ENCODE assay signal across 1 cellular context in the genomic region with DNA sequence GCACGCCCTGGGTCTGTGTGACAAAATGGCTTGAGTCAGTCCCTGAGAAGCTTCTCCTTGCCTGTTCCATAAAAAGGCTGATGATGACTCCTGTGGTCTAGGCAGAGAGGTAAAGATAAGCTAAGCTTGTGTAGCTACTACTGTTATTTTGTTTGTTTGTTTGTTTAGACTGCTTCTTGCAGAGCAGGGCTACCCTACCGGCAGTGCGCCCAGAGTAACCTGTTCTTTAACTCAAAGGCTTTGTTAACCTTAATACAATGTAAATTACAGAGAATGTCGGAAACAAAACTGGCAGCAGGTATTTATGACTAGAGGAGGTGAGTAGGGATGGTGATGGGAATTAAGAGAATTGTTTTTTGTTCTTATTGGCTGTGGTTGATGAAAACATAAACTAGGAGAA.
TF ChIP-seq lines count a peak whose summit lies in the region.

No MANE protein-coding gene starts in this region.

TF ChIP-seq in GM23338, 12 proteins besides CTCF, POLR2A, EP300 and RAD21 (continued from another document):
- TF ChIP-seq, protein P1, sequence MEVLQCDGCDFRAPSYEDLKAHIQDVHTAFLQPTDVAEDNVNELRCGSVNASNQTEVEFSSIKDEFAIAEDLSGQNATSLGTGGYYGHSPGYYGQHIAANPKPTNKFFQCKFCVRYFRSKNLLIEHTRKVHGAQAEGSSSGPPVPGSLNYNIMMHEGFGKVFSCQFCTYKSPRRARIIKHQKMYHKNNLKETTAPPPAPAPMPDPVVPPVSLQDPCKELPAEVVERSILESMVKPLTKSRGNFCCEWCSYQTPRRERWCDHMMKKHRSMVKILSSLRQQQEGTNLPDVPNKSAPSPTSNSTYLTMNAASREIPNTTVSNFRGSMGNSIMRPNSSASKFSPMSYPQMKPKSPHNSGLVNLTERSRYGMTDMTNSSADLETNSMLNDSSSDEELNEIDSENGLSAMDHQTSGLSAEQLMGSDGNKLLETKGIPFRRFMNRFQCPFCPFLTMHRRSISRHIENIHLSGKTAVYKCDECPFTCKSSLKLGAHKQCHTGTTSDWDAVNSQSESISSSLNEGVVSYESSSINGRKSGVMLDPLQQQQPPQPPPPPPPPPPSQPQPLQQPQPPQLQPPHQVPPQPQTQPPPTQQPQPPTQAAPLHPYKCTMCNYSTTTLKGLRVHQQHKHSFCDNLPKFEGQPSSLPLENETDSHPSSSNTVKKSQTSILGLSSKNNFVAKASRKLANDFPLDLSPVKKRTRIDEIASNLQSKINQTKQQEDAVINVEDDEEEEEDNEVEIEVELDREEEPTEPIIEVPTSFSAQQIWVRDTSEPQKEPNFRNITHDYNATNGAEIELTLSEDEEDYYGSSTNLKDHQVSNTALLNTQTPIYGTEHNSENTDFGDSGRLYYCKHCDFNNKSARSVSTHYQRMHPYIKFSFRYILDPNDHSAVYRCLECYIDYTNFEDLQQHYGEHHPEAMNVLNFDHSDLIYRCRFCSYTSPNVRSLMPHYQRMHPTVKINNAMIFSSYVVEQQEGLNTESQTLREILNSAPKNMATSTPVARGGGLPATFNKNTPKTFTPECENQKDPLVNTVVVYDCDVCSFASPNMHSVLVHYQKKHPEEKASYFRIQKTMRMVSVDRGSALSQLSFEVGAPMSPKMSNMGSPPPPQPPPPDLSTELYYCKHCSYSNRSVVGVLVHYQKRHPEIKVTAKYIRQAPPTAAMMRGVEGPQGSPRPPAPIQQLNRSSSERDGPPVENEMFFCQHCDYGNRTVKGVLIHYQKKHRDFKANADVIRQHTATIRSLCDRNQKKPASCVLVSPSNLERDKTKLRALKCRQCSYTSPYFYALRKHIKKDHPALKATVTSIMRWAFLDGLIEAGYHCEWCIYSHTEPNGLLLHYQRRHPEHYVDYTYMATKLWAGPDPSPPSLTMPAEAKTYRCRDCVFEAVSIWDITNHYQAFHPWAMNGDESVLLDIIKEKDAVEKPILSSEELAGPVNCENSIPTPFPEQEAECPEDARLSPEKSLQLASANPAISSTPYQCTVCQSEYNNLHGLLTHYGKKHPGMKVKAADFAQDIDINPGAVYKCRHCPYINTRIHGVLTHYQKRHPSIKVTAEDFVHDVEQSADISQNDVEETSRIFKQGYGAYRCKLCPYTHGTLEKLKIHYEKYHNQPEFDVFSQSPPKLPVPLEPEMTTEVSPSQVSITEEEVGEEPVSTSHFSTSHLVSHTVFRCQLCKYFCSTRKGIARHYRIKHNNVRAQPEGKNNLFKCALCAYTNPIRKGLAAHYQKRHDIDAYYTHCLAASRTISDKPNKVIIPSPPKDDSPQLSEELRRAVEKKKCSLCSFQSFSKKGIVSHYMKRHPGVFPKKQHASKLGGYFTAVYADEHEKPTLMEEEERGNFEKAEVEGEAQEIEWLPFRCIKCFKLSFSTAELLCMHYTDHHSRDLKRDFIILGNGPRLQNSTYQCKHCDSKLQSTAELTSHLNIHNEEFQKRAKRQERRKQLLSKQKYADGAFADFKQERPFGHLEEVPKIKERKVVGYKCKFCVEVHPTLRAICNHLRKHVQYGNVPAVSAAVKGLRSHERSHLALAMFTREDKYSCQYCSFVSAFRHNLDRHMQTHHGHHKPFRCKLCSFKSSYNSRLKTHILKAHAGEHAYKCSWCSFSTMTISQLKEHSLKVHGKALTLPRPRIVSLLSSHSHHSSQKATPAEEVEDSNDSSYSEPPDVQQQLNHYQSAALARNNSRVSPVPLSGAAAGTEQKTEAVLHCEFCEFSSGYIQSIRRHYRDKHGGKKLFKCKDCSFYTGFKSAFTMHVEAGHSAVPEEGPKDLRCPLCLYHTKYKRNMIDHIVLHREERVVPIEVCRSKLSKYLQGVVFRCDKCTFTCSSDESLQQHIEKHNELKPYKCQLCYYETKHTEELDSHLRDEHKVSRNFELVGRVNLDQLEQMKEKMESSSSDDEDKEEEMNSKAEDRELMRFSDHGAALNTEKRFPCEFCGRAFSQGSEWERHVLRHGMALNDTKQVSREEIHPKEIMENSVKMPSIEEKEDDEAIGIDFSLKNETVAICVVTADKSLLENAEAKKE (CRISPR knock-in tag; IDR thresholded peaks at IDR 0.05): no peak
- no peak for TF ChIP-seq POLR2AphosphoS5 (IDR thresholded peaks at IDR 0.05; ENCODE audit: low read depth)
- no peak for TF ChIP-seq CREB1 (CRISPR knock-in tag; IDR thresholded peaks at IDR 0.05; ENCODE audit: low read depth)
- TF ChIP-seq EZH2 (IDR thresholded peaks at IDR 0.05; ENCODE audit: low read depth, unreplicated experiment): no peak
- no peak for TF ChIP-seq JUNB (IDR thresholded peaks at IDR 0.05; ENCODE audit: unreplicated experiment)
- no peak for TF ChIP-seq ZNF114 (CRISPR knock-in tag; IDR thresholded peaks at IDR 0.05)
- no peak for TF ChIP-seq NANOG (IDR thresholded peaks at IDR 0.05; ENCODE audit: borderline replicate concordance)
- TF ChIP-seq EZH2phosphoT487 (IDR thresholded peaks at IDR 0.05; ENCODE audit: unreplicated experiment): no peak
- TF ChIP-seq, protein P2, sequence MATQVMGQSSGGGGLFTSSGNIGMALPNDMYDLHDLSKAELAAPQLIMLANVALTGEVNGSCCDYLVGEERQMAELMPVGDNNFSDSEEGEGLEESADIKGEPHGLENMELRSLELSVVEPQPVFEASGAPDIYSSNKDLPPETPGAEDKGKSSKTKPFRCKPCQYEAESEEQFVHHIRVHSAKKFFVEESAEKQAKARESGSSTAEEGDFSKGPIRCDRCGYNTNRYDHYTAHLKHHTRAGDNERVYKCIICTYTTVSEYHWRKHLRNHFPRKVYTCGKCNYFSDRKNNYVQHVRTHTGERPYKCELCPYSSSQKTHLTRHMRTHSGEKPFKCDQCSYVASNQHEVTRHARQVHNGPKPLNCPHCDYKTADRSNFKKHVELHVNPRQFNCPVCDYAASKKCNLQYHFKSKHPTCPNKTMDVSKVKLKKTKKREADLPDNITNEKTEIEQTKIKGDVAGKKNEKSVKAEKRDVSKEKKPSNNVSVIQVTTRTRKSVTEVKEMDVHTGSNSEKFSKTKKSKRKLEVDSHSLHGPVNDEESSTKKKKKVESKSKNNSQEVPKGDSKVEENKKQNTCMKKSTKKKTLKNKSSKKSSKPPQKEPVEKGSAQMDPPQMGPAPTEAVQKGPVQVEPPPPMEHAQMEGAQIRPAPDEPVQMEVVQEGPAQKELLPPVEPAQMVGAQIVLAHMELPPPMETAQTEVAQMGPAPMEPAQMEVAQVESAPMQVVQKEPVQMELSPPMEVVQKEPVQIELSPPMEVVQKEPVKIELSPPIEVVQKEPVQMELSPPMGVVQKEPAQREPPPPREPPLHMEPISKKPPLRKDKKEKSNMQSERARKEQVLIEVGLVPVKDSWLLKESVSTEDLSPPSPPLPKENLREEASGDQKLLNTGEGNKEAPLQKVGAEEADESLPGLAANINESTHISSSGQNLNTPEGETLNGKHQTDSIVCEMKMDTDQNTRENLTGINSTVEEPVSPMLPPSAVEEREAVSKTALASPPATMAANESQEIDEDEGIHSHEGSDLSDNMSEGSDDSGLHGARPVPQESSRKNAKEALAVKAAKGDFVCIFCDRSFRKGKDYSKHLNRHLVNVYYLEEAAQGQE (IDR thresholded peaks at IDR 0.05; ENCODE audit: unreplicated experiment): no peak
- TF ChIP-seq STAT1 (IDR thresholded peaks at IDR 0.05; ENCODE audit: unreplicated experiment): no peak
